In genomic region chr2:104846955-104847820, GRCh38 we compare ENCODE assay signal across 27 cellular contexts. TPM values are rescaled to one million over a fixed set of nuclear protein-coding genes. Genes with fewer than 3 reads are reported as not detected.
DNase-seq lines count a peak whose midpoint lies in the region; ATAC-seq and TF ChIP-seq lines count a peak whose summit lies in the region.
"Had no signal": no experiment of that assay in that cellular context is flagged by ENCODE, and none has a peak within 500 bp of the region (broad histone marks: within the 10 kb centered on the region; RNA-seq: fewer than 3 reads in every experiment).

No MANE protein-coding gene starts in this region.

- no peak overlapping the region for H2BK5ac ChIP-seq in H9 (ENCODE audit: insufficient read length, low read length)

- no peak overlapping the region for H3K27ac ChIP-seq in H9 (ENCODE audit: insufficient read length, low read depth, low read length)
- H3K27ac ChIP-seq in aorta (ENCODE audit: low read depth in 1 of 2, low read length in 2 of 2) = no peak overlapping the region
- H3K27ac ChIP-seq: esophagus muscularis mucosa, gastrocnemius medialis, left ventricle myocardium inferior, neutrophil had no signal

- H3K4me3 ChIP-seq in astrocyte of the spinal cord (ENCODE audit: low read depth, low read length) (no peak overlapping the region), aorta (ENCODE audit: low read length in 2 of 2) (no peak overlapping the region)
- H3K4me3 ChIP-seq: esophagus muscularis mucosa, gastrocnemius medialis, left ventricle myocardium inferior had no signal

- H4K91ac ChIP-seq in H9 (ENCODE audit: insufficient read length, low read depth, low read length) = no peak overlapping the region

- H3K4me3 Mint-ChIP-seq in H9 = no peak overlapping the region; a peak in 1 of 5 replicates
- H3K4me3 Mint-ChIP-seq: activated CD8-positive, alpha-beta memory T cell treated with anti-CD3 and anti-CD28 coated beads, Interleukin-2, amount 10 ng/mL, durations not matched to agents 7 days and 5 days; activated naive CD8-positive, alpha-beta T cell treated with anti-CD3 and anti-CD28 coated beads, Interleukin-2, amount 10 ng/mL, durations not matched to agents 7 days and 5 days; activated T-helper 17 cell treated with anti-CD3 and anti-CD28 coated beads, Interleukin-2, amount 50 U/mL, for 72 hours; central memory CD8-positive, alpha-beta T cell had no signal

- no peak overlapping the region for H2BK15ac ChIP-seq in H9 (ENCODE audit: low read depth, low read length)

- H3K4me1 ChIP-seq in H9 (ENCODE audit: insufficient read depth, low read length) = no peaks in the 10 kb centered on the region; the same call in 1 of the 2 replicates
- H3K4me1 ChIP-seq in aorta (ENCODE audit: control insufficient read depth in 1 of 2, insufficient read depth in 2 of 2, low read length in 2 of 2) = no peaks in the 10 kb centered on the region

- H4K5ac ChIP-seq in H9 (ENCODE audit: insufficient read length, low read depth, low read length) = no peak overlapping the region

- no peak overlapping the region for H3K23ac ChIP-seq in H9 (ENCODE audit: insufficient read length, low read depth, low read length)

- H2AK5ac ChIP-seq in H9 (ENCODE audit: insufficient read length, low read length) = no peak overlapping the region

- no peaks in the 10 kb centered on the region for H4K20me1 ChIP-seq in H9 (ENCODE audit: control insufficient read depth, insufficient read depth, insufficient read length)

- H2BK120ac ChIP-seq in H9 (ENCODE audit: low read depth, low read length, poor library complexity, severe bottlenecking) = no peak overlapping the region

- H3K36me3 ChIP-seq in aorta (ENCODE audit: control insufficient read depth in 1 of 2, insufficient read depth in 2 of 2, low read length in 1 of 2) = no peaks in the 10 kb centered on the region
- H3K36me3 ChIP-seq: esophagus muscularis mucosa, gastrocnemius medialis, left ventricle myocardium inferior, neutrophil had no signal

- no peak for TF ChIP-seq CTCF in H9 (conservative IDR thresholded peaks at IDR 0.05)
- TF ChIP-seq CTCF in astrocyte of the spinal cord (IDR thresholded peaks at IDR 0.05; ENCODE audit: low read depth, low read length) = no peak

- no peak overlapping the region for H3K9ac ChIP-seq in H9 (ENCODE audit: extremely low read depth, insufficient read length, low read length)

- no peaks in the 10 kb centered on the region for H3K79me1 ChIP-seq in H9 (ENCODE audit: insufficient read depth, low read depth, low read length, poor library complexity, severe bottlenecking)

- peaks cover 75% of the 10 kb centered on the region for H3K27me3 ChIP-seq in H9 (ENCODE audit: insufficient read depth, low read length)
- H3K27me3 ChIP-seq in aorta (ENCODE audit: control insufficient read depth in 1 of 2, insufficient read depth in 2 of 2, low read length in 1 of 2) = no peaks in the 10 kb centered on the region

- H2BK12ac ChIP-seq in H9 (ENCODE audit: insufficient read length, low read depth, low read length) = no peak overlapping the region

- ATAC-seq in aorta (ENCODE audit: low FRiP score) = no peak
- ATAC-seq: activated CD8-positive, alpha-beta memory T cell treated with anti-CD3 and anti-CD28 coated beads, Interleukin-2, amount 10 ng/mL, durations not matched to agents 7 days and 5 days; activated T-helper 17 cell treated with anti-CD3 and anti-CD28 coated beads, Interleukin-2, amount 50 U/mL, for 72 hours; gastrocnemius medialis; Right ventricle myocardium inferior had no signal

- in situ Hi-C loops in astrocyte of the spinal cord (cut with HindIII; ENCODE audit: low sequenced_read_pairs) = no loop called here

- WGBS in H9 (ENCODE audit: extremely low coverage, insufficient read length, low lambda C conversion rate) = no CpG with 5 or more reads among the region's 8 CpGs
- WGBS in aorta, 2 donors = 65 to 70% methylated on average over 8 of the region's 8 CpGs

- DNase-seq in H9 = peak; percentile 35
- peak; percentile 25 for DNase-seq in astrocyte of the spinal cord (ENCODE audit: low read depth, low spot score)
- DNase-seq in kidney tubule cell (ENCODE audit: low spot score) = peak; percentile 60
- peak; percentile 19 for DNase-seq in retina
- no peak for DNase-seq in NCI-H510A treated with DMSO at 0.1 percent for 48 hours (lab: John Stamatoyannopoulos, UW)
- no peak for DNase-seq in aorta
- DNase-seq in SK-N-DZ (ENCODE audit: low spot score) = no peak
- DNase-seq in SW480 (ENCODE audit: low spot score) = no peak
- DNase-seq: activated CD4-positive, alpha-beta T cell treated with anti-CD3 and anti-CD28 coated beads for 4 hours; activated CD8-positive, alpha-beta memory T cell treated with anti-CD3 and anti-CD28 coated beads, Interleukin-2, amount 10 ng/mL, durations not matched to agents 7 days and 5 days; activated naive CD8-positive, alpha-beta T cell treated with anti-CD3 and anti-CD28 coated beads, Interleukin-2, amount 10 ng/mL, durations not matched to agents 7 days and 5 days; effector CD8-positive, alpha-beta T cell; gastrocnemius medialis; left ventricle myocardium inferior; MM.1S; NCI-H1436; NCI-H2171 treated with DMSO at 0.1 percent for 48 hours; NCI-H774; stimulated activated CD4-positive, alpha-beta T cell treated with anti-CD3 and anti-CD28 coated beads, Interleukin-12 subunit alpha, Interleukin-12 subunit beta, amount 100 ng/mL, for 4 hours; SW 1271 had no signal

- no peak overlapping the region for H3K27ac Mint-ChIP-seq in H9
- H3K27ac Mint-ChIP-seq: activated CD8-positive, alpha-beta memory T cell treated with anti-CD3 and anti-CD28 coated beads, Interleukin-2, amount 10 ng/mL, durations not matched to agents 7 days and 5 days; activated naive CD8-positive, alpha-beta T cell treated with anti-CD3 and anti-CD28 coated beads, Interleukin-2, amount 10 ng/mL, durations not matched to agents 7 days and 5 days; activated T-helper 17 cell treated with anti-CD3 and anti-CD28 coated beads, Interleukin-2, amount 50 U/mL, for 72 hours had no signal

- peaks cover 28% of the 10 kb centered on the region for H3K23me2 ChIP-seq in H9 (ENCODE audit: insufficient read length, low read depth, low read length, poor library complexity, severe bottlenecking)

- no peak overlapping the region for H3K4ac ChIP-seq in H9 (ENCODE audit: low read depth, low read length)

- H2BK20ac ChIP-seq in H9 (ENCODE audit: low read depth, low read length, poor library complexity, severe bottlenecking) = no peak overlapping the region

- peaks cover 54 to 75% of the 10 kb centered on the region in 2 experiments for H3K4me1 Mint-ChIP-seq in H9

- no peaks in the 10 kb centered on the region for H3K79me2 ChIP-seq in H9 (ENCODE audit: insufficient read depth, low read length)

- no peak overlapping the region for H4K8ac ChIP-seq in H9 (replicated peaks; ENCODE audit: insufficient read length, low read depth, low read length)

- intact Hi-C loops in aorta (cut with DNase I) = no loop called here

- no peaks in the 10 kb centered on the region; a peak in 1 of 7 replicates for H3K36me3 Mint-ChIP-seq in H9 (ENCODE audit: insufficient read depth in 1 of 3, low read depth in 3 of 3)

- peaks cover 2 to 12% of the 10 kb centered on the region in 2 experiments; a peak in 3 of 5 replicates for H3K9me3 Mint-ChIP-seq in H9
- H3K9me3 Mint-ChIP-seq: activated naive CD8-positive, alpha-beta T cell treated with anti-CD3 and anti-CD28 coated beads, Interleukin-2, amount 10 ng/mL, durations not matched to agents 7 days and 5 days; activated T-helper 17 cell treated with anti-CD3 and anti-CD28 coated beads, Interleukin-2, amount 50 U/mL, for 72 hours; central memory CD8-positive, alpha-beta T cell had no signal

- H3K9me3 ChIP-seq in H9 (ENCODE audit: control insufficient read depth, low read depth, low read length) = no peaks in the 10 kb centered on the region
- H3K9me3 ChIP-seq in aorta (ENCODE audit: control insufficient read depth, low read length) = no peaks in the 10 kb centered on the region
- H3K9me3 ChIP-seq: esophagus muscularis mucosa, gastrocnemius medialis, left ventricle myocardium inferior, neutrophil had no signal

- H3K14ac ChIP-seq in H9 (ENCODE audit: insufficient read depth, low read length) = no peak overlapping the region

- H3K18ac ChIP-seq in H9 (ENCODE audit: insufficient read length, low read depth, low read length) = no peak overlapping the region

- H2AFZ ChIP-seq in H9 (ENCODE audit: low read length) = no peak overlapping the region

- peaks cover 97% of the 10 kb centered on the region for H3K27me3 Mint-ChIP-seq in H9 (ENCODE audit: low read depth)

- no peak overlapping the region for H3T11ph ChIP-seq in H9 (ENCODE audit: low read length)

- no peak overlapping the region for H3K4me2 ChIP-seq in H9 (ENCODE audit: insufficient read depth, insufficient read length, low read length)

- no peak overlapping the region for H3K56ac ChIP-seq in H9 (ENCODE audit: insufficient read length, low read depth, low read length)

RNA-seq across cellular contexts. Expression of gene POU3F3, which starts 6.7 kb away (rescaled TPM):
- total RNA-seq in H9 (2021) = not detected in 2 replicates
- under 1 TPM in 1 of 2 donors, not detected in 1; 0.15 TPM for total RNA-seq in aorta
- under 1 TPM; 0.25 to 0.74 TPM for polyA plus RNA-seq in aorta
- 0.19 TPM in 1 of 2 replicates, not detected in the other for polyA plus RNA-seq in SK-N-DZ (2014; cell fraction: cytosol; rRNA removed)
- polyA plus RNA-seq in SK-N-DZ (2014; cell fraction: nucleus; rRNA removed) = 0.26 TPM in 1 of 2 replicates, not detected in the other
- total RNA-seq: activated CD8-positive, alpha-beta memory T cell treated with anti-CD3 and anti-CD28 coated beads, Interleukin-2, amount 10 ng/mL, durations not matched to agents 7 days and 5 days; activated naive CD8-positive, alpha-beta T cell treated with anti-CD3 and anti-CD28 coated beads, Interleukin-2, amount 10 ng/mL, durations not matched to agents 7 days and 5 days; activated T-helper 17 cell treated with anti-CD3 and anti-CD28 coated beads, Interleukin-2, amount 50 U/mL, for 72 hours; gastrocnemius medialis; mononuclear cell; Right ventricle myocardium inferior; ureter had no signal

Comparison
In these comparisons a context has a peak if more than half of its experiments do, and no peak if none do; other contexts are left out.
1. DNase-seq: peak in H9 (single experiment), astrocyte of the spinal cord (single experiment), kidney tubule cell (single experiment) and retina (single experiment); none in NCI-H510A treated with DMSO at 0.1 percent for 48 hours (single experiment), aorta (0 of 2), SK-N-DZ (single experiment) and SW480 (single experiment).